Comparison of ENCODE assay signal across 25 cellular contexts in genomic region chr9:16591092-16591491, GRCh38.
DNase-seq lines count a peak whose midpoint lies in the region; ATAC-seq, FAIRE-seq and TF ChIP-seq lines count a peak whose summit lies in the region.
"Had no signal": no experiment of that assay in that cellular context is flagged by ENCODE, and none has a peak within 500 bp of the region (broad histone marks: within the 10 kb centered on the region; RNA-seq: fewer than 3 reads in every experiment).

No MANE protein-coding gene starts in this region.

- no peaks in the 10 kb centered on the region for H3K27me3 ChIP-seq in bronchial epithelial cell (ENCODE audit: control insufficient read depth, insufficient read depth, low read length)
- no peaks in the 10 kb centered on the region for H3K27me3 ChIP-seq in psoas muscle (ENCODE audit: insufficient read depth in 3 of 3, low read length in 2 of 3)
- H3K27me3 ChIP-seq in testis = no peaks in the 10 kb centered on the region
- H3K27me3 ChIP-seq: BE2C; BLaER1 treated with 17β-estradiol and CSF1 and Interleukin-3, amounts not matched to agents 10 nM and 100 nM had no signal

- H3K4me2 ChIP-seq in A549 = no peak overlapping the region
- H3K4me2 ChIP-seq: BLaER1 treated with 17β-estradiol and CSF1 and Interleukin-3, amounts not matched to agents 10 nM and 100 nM; GM23338 had no signal

- no peak overlapping the region for H3K4me3 Mint-ChIP-seq in progenitor cell of endocrine pancreas (ENCODE audit: low read depth)
- H3K4me3 Mint-ChIP-seq: CD14-positive monocyte; CD4-positive, alpha-beta memory T cell; GM23338; HFFc6 had no signal

- intact Hi-C loops in psoas muscle (cut with DNase I) (no loop called here), testis (cut with DNase I; ENCODE audit: low total_unique reads) (no loop called here)

- H3K4me1 Mint-ChIP-seq in progenitor cell of endocrine pancreas (ENCODE audit: low read depth) = no peaks in the 10 kb centered on the region
- H3K4me1 Mint-ChIP-seq: CD14-positive monocyte; CD4-positive, alpha-beta memory T cell had no signal

- WGBS in A549 (ENCODE audit: missing lambda C conversion rate) = 60% methylated on average over 5 of the region's 5 CpGs
- WGBS in psoas muscle, 3 donors = 42 to 57% (median 55%) methylated on average over 5 of the region's 5 CpGs
- 67 to 69% methylated on average over 5 of the region's 5 CpGs for WGBS in testis, 2 donors

- no peak overlapping the region for H3K27ac Mint-ChIP-seq in progenitor cell of endocrine pancreas
- H3K27ac Mint-ChIP-seq: CD14-positive monocyte; CD4-positive, alpha-beta memory T cell; GM23338; HFFc6 had no signal

- no peak for TF ChIP-seq EP300 in A549 (IDR thresholded peaks at IDR 0.05)

- H3K9me3 Mint-ChIP-seq in progenitor cell of endocrine pancreas (ENCODE audit: low read depth) = no peaks in the 10 kb centered on the region
- H3K9me3 Mint-ChIP-seq: GM23338, HFFc6 had no signal

- no peaks in the 10 kb centered on the region for H3K36me3 ChIP-seq in bronchial epithelial cell (ENCODE audit: control insufficient read depth, insufficient read depth, low read length)
- H3K36me3 ChIP-seq in psoas muscle (ENCODE audit: insufficient read depth in 1 of 2, low read depth in 1 of 2) = no peaks in the 10 kb centered on the region
- no peaks in the 10 kb centered on the region for H3K36me3 ChIP-seq in testis (ENCODE audit: low read depth, missing control alignments)
- H3K36me3 ChIP-seq: BE2C; BLaER1 treated with 17β-estradiol and CSF1 and Interleukin-3, amounts not matched to agents 10 nM and 100 nM; HAP-1 had no signal

- H3K9me3 ChIP-seq in A549 (no peaks in the 10 kb centered on the region), psoas muscle (no peaks in the 10 kb centered on the region), testis (no peaks in the 10 kb centered on the region)
- H3K9me3 ChIP-seq: BE2C, HAP-1 had no signal

- TF ChIP-seq POLR2A in A549 (IDR thresholded peaks at IDR 0.05; ENCODE audit: low read length) (no peak), testis (IDR thresholded peaks at IDR 0.05) (no peak)

- no peaks in the 10 kb centered on the region for H3K36me3 Mint-ChIP-seq in progenitor cell of endocrine pancreas (ENCODE audit: insufficient read depth)
- H3K36me3 Mint-ChIP-seq: CD14-positive monocyte; CD4-positive, alpha-beta memory T cell had no signal

- no peak overlapping the region for H3K27ac ChIP-seq in A549
- H3K27ac ChIP-seq in psoas muscle = no peak overlapping the region
- no peak overlapping the region for H3K27ac ChIP-seq in testis
- H3K27ac ChIP-seq: 22Rv1; BLaER1 treated with 17β-estradiol and CSF1 and Interleukin-3, amounts not matched to agents 10 nM and 100 nM had no signal

- CTCF ChIA-PET in A549 (lab: Yijun Ruan, JAX) (interaction anchor here (1.0 to 1.1 kb wide), 2 partner anchors 15 to 49 kb away, joined by 3 to 6 read pairs; no protein-coding TSS in a partner anchor), GM10248 (lab: Yijun Ruan, JAX) (no interaction called here)

- POLR2A ChIA-PET in A549 (lab: Yijun Ruan, JAX) (no interaction called here), GM10248 (lab: Yijun Ruan, JAX) (no interaction called here)

- H3K4me1 ChIP-seq in A549 (peaks cover under 1% of the 10 kb centered on the region; the same call in 1 of the 3 replicates), psoas muscle (peaks cover 17% of the 10 kb centered on the region), testis (no peaks in the 10 kb centered on the region)
- H3K4me1 ChIP-seq: BE2C had no signal

- TF ChIP-seq CTCF in A549 (IDR thresholded peaks at IDR 0.05) = no peak
- no peak for TF ChIP-seq CTCF in bronchial epithelial cell (IDR thresholded peaks at IDR 0.05; ENCODE audit: insufficient read depth, low read length, severe bottlenecking)
- TF ChIP-seq CTCF in psoas muscle (IDR thresholded peaks at IDR 0.05) = no peak
- TF ChIP-seq CTCF in progenitor cell of endocrine pancreas (IDR thresholded peaks at IDR 0.05; ENCODE audit: unreplicated experiment) = no peak
- TF ChIP-seq CTCF in GM10248 (IDR thresholded peaks at IDR 0.05; ENCODE audit: control extremely low read depth, extremely low read depth, low read depth, missing control alignments) = no peak
- no peak for TF ChIP-seq CTCF in testis (IDR thresholded peaks at IDR 0.05)

- H3K4me3 ChIP-seq in A549 = no peak overlapping the region
- H3K4me3 ChIP-seq in bronchial epithelial cell (ENCODE audit: low read depth, low read length) = no peak overlapping the region
- H3K4me3 ChIP-seq in psoas muscle = no peak overlapping the region
- H3K4me3 ChIP-seq in testis = no peak overlapping the region
- H3K4me3 ChIP-seq: BLaER1 treated with 17β-estradiol and CSF1 and Interleukin-3, amounts not matched to agents 10 nM and 100 nM; GM12878; GM23338; HAP-1 had no signal

- TF ChIP-seq RAD21 in A549 (conservative IDR thresholded peaks at IDR 0.05 in 1 of 2, IDR thresholded peaks at IDR 0.05 in 1 of 2) = no peak

- FAIRE-seq in A549 (lab: Jason Lieb, UNC) (peak; percentile 46), bronchial epithelial cell (lab: Jason Lieb, UNC) (no peak)
- FAIRE-seq: A204.1, GM12878, GM19239 had no signal

- DNase-seq in A549 (ENCODE audit: low read depth in 1 of 2, low spot score in 1 of 2) (no peak), LHCN-M2 (ENCODE audit: low read depth) (peak; percentile 65), bronchial epithelial cell (ENCODE audit: low read depth) (peak; percentile 1), psoas muscle (no peak), progenitor cell of endocrine pancreas (ENCODE audit: low spot score, unreplicated experiment) (no peak), GM10248 (ENCODE audit: extremely low spot score) (no peak), testis (no peak)
- DNase-seq: ACHN; AML-193; BE2C; Calu3; CD4-positive, alpha-beta memory T cell; COR-L47; DMS153; DND-41; HFFc6 had no signal

- ATAC-seq in A549 = no peak
- ATAC-seq in psoas muscle = peak; percentile 67 to 92 (median 88)
- ATAC-seq in GM21786 (IDR thresholded peaks at IDR 0.05; ENCODE audit: unreplicated experiment) = no peak
- ATAC-seq: GM12878, GM23338 had no signal

- peaks cover 8% of the 10 kb centered on the region for H3K27me3 Mint-ChIP-seq in progenitor cell of endocrine pancreas
- H3K27me3 Mint-ChIP-seq: CD4-positive, alpha-beta memory T cell had no signal

TF ChIP-seq in A549, 52 proteins besides CTCF, POLR2A, EP300 and RAD21:
- TF ChIP-seq JUNB (IDR thresholded peaks at IDR 0.05) (no peak), CBX2 (IDR thresholded peaks at IDR 0.05; ENCODE audit: borderline replicate concordance, low read depth) (no peak), KDM1A (IDR thresholded peaks at IDR 0.05; ENCODE audit: low read depth) (no peak), HOXA7 (CRISPR knock-in tag; IDR thresholded peaks at IDR 0.05) (no peak), HDAC2 (IDR thresholded peaks at IDR 0.05) (no peak)
TF ChIP-seq in A549: peak in this region for 0.

Comparison
In these comparisons a context has a peak if more than half of its experiments do, and no peak if none do; other contexts are left out.
1. ATAC-seq: peak in psoas muscle (4 of 4); none in A549 (0 of 2) and GM21786 (single experiment).
2. DNase-seq: peak in LHCN-M2 (single experiment) and bronchial epithelial cell (single experiment); none in A549 (0 of 2), psoas muscle (0 of 2), progenitor cell of endocrine pancreas (single experiment), GM10248 (single experiment) and testis (single experiment).